ENCODE assay signal across 1 cellular context in genomic region chr1:210394281-210394798, GRCh38.
TF ChIP-seq lines count a peak whose summit lies in the region.

No MANE protein-coding gene starts in this region.

TF ChIP-seq in GM23338, 12 proteins besides CTCF, POLR2A, EP300 and RAD21 (continued from another document):
- no peak for TF ChIP-seq ZNF462 (CRISPR knock-in tag; IDR thresholded peaks at IDR 0.05)
- no peak for TF ChIP-seq ETS1 (IDR thresholded peaks at IDR 0.05)
- TF ChIP-seq EZH2phosphoT487 (IDR thresholded peaks at IDR 0.05; ENCODE audit: unreplicated experiment): no peak
- TF ChIP-seq POLR2AphosphoS5 (IDR thresholded peaks at IDR 0.05; ENCODE audit: low read depth): no peak
